In genomic region chr3:98763814-98764691, GRCh38 we compare ENCODE assay signal across 11 cellular contexts. TPM values are rescaled to one million over a fixed set of nuclear protein-coding genes. Genes with fewer than 3 reads are reported as not detected.
DNase-seq lines count a peak whose midpoint lies in the region; ATAC-seq and TF ChIP-seq lines count a peak whose summit lies in the region.
"Had no signal": no experiment of that assay in that cellular context is flagged by ENCODE, and none has a peak within 500 bp of the region (broad histone marks: within the 10 kb centered on the region; RNA-seq: fewer than 3 reads in every experiment).

No MANE protein-coding gene starts in this region.

- H3K9me3 ChIP-seq in right cardiac atrium (ENCODE audit: control insufficient read depth, low read length) = no peaks in the 10 kb centered on the region

- H3K4me3 ChIP-seq in right cardiac atrium (ENCODE audit: low read length) = no peak overlapping the region

- no peak overlapping the region for H3K27ac Mint-ChIP-seq in type B pancreatic cell
- H3K27ac Mint-ChIP-seq: T-helper 17 cell had no signal

- peaks cover 30% of the 10 kb centered on the region for H3K4me1 Mint-ChIP-seq in type B pancreatic cell (ENCODE audit: unreplicated experiment)

- 37% methylated on average over 8 of the region's 8 CpGs for WGBS in right cardiac atrium

- no peaks in the 10 kb centered on the region for H3K9me3 Mint-ChIP-seq in type B pancreatic cell

- H3K4me1 ChIP-seq in right cardiac atrium (ENCODE audit: control insufficient read depth, insufficient read depth, low read length) = peaks cover 10% of the 10 kb centered on the region

- no peak for TF ChIP-seq CTCF in type B pancreatic cell (conservative IDR thresholded peaks at IDR 0.05)

- intact Hi-C loops in right cardiac atrium (cut with DNase I) = no loop called here

- peak; percentile 90 for DNase-seq in SIG-M5 treated with dmso at 0.1 percent for 504 hours (lab: John Stamatoyannopoulos, UW; ENCODE audit: unreplicated experiment)
- no peak for DNase-seq in right cardiac atrium
- DNase-seq in substantia nigra (lab: John Stamatoyannopoulos, UW) = peak in 1 of 49 donors; percentile 20
- no peak for DNase-seq in KG1 (lab: John Stamatoyannopoulos, UW)
- no peak for DNase-seq in type B pancreatic cell (ENCODE audit: extremely low spot score, unreplicated experiment)
- no peak for DNase-seq in ureter (ENCODE audit: low spot score)
- DNase-seq: DMS153, NCI-H526 treated with DMSO at 0.1 percent for 48 hours, T-helper 17 cell had no signal

- H3K27me3 Mint-ChIP-seq in type B pancreatic cell = no peaks in the 10 kb centered on the region

- peak overlapping the region; percentile 72 for H3K27ac ChIP-seq in right cardiac atrium (ENCODE audit: low read length)
- H3K27ac ChIP-seq in substantia nigra (ENCODE audit: low read depth, low read length, poor library complexity, severe bottlenecking) = peak overlapping the region; percentile 17

- no peak overlapping the region for H3K4me3 Mint-ChIP-seq in type B pancreatic cell

- H3K36me3 Mint-ChIP-seq in type B pancreatic cell = peaks cover 3% of the 10 kb centered on the region

- H3K27me3 ChIP-seq in right cardiac atrium (ENCODE audit: control insufficient read depth, insufficient read depth) = no peaks in the 10 kb centered on the region

- ATAC-seq in GM21528 (IDR thresholded peaks at IDR 0.05; ENCODE audit: low FRiP score, unreplicated experiment) (peak; percentile 7), right cardiac atrium (peak; percentile 15 to 26), HG03025 (IDR thresholded peaks at IDR 0.05; ENCODE audit: low FRiP score, unreplicated experiment) (no peak)
- ATAC-seq: T-helper 17 cell had no signal

RNA-seq across cellular contexts. Expression of gene ST3GAL6, which starts 0.9 kb away (rescaled TPM):
- total RNA-seq in right cardiac atrium (10 to 100 TPM; 27.6 to 29.3 (median 29.1) TPM), type B pancreatic cell (ENCODE audit: low replicate concordance) (16.5 and 21.9 TPM in 2 replicates), ureter (7.8 TPM)
- polyA plus RNA-seq in right cardiac atrium = 22.8 TPM
